ENCODE assay signal across 11 cellular contexts in the genomic region with DNA sequence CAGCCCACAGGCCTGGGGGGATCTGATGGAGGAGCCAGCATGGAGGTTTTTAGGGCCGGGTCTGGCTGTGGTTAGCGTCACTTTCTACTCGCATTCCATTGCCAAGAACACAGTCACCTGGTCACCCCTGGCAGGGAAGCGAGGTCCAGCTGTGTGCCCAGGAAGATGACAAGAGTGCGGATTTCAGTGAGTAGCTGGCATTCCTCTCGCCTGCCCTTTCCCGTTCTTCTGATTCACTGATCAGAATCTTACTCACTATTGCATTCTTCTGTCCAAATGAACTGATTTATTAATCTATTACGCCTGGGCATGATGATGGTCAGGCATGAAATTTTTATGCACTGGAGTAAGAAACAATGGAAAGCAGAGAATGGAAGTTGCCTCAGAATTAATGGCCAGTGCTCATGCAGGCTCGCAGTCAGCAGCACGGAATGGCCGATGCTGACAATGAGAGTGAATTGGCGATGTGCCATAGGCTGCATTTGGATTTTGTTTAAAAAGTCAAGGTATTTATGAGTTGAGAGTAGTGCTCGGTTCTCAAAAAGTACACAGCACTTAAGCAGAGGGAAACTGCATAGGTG.
DNase-seq lines count a peak whose midpoint lies in the region; ATAC-seq and TF ChIP-seq lines count a peak whose summit lies in the region.
"Had no signal": no experiment of that assay in that cellular context is flagged by ENCODE, and none has a peak within 500 bp of the region (broad histone marks: within the 10 kb centered on the region; RNA-seq: fewer than 3 reads in every experiment).

No MANE protein-coding gene starts in this region.

- no peak for TF ChIP-seq CTCF in KMS-11 (conservative IDR thresholded peaks at IDR 0.05; ENCODE audit: low read depth, low read length)

- peak overlapping the region in 4 of 8 donors; percentile 10 to 54 (median 34) for H3K4me3 Mint-ChIP-seq in CD4-positive, alpha-beta memory T cell
- H3K4me3 Mint-ChIP-seq in dendritic cell treated with granulocyte-macrophage colony-stimulating factor and Interleukin-4, amounts not matched to agents 40 ng/mL and 50 ng/mL, for 4 days, result no peak overlapping the region

- no peak overlapping the region for H2AK5ac ChIP-seq in mesenchymal stem cell (ENCODE audit: low read length, severe bottlenecking)

- no peaks in the 10 kb centered on the region for H3K9me3 ChIP-seq in CD4-positive, alpha-beta memory T cell (ENCODE audit: control insufficient read depth in 1 of 2, low read length in 2 of 2)
- H3K9me3 ChIP-seq in mesenchymal stem cell (ENCODE audit: control insufficient read depth, low read length), result no peaks in the 10 kb centered on the region
- H3K9me3 ChIP-seq: left lung had no signal

- H3K79me1 ChIP-seq in mesenchymal stem cell (replicated peaks; ENCODE audit: low read length, poor library complexity, severe bottlenecking), result peaks cover 30% of the 10 kb centered on the region

- no peak overlapping the region for H2BK120ac ChIP-seq in mesenchymal stem cell (ENCODE audit: low read depth, low read length)

- H2BK15ac ChIP-seq in mesenchymal stem cell (ENCODE audit: low read depth, poor library complexity, severe bottlenecking), result no peak overlapping the region

- peaks cover 0 to 2% (median 0%) of the 10 kb centered on the region in 8 donors for H3K9me3 Mint-ChIP-seq in CD4-positive, alpha-beta memory T cell
- no peaks in the 10 kb centered on the region for H3K9me3 Mint-ChIP-seq in dendritic cell treated with granulocyte-macrophage colony-stimulating factor and Interleukin-4, amounts not matched to agents 40 ng/mL and 50 ng/mL, for 4 days

- CTCF ChIA-PET in CD4-positive, alpha-beta memory T cell (lab: Charles Lee; ENCODE audit: partially characterized antibody), result no interaction called here

- H3K4me1 ChIP-seq in CD4-positive, alpha-beta memory T cell (ENCODE audit: insufficient read depth, low read length), result peaks cover 95% of the 10 kb centered on the region
- H3K4me1 ChIP-seq in KMS-11 (ENCODE audit: low read depth, poor library complexity, severe bottlenecking) (peaks cover 92% of the 10 kb centered on the region), mesenchymal stem cell (ENCODE audit: control insufficient read depth, insufficient read depth, low read depth, low read length) (peaks cover 8% of the 10 kb centered on the region)

- DNase-seq in CD4-positive, alpha-beta memory T cell, result no peak
- DNase-seq in mesenchymal stem cell, result no peak
- no peak for DNase-seq in NCI-H446 (lab: John Stamatoyannopoulos, UW)
- no peak for DNase-seq in NCI-H2196 (lab: John Stamatoyannopoulos, UW; ENCODE audit: unreplicated experiment)
- DNase-seq: left lung, WERI-Rb-1 had no signal

- POLR2A ChIA-PET in CD4-positive, alpha-beta memory T cell (lab: Charles Lee; ENCODE audit: partially characterized antibody), result interaction anchor here (2.1 to 4.8 kb wide), 2 partner anchors 20 to 57 kb away, joined by 11 to 62 read pairs; no protein-coding TSS in a partner anchor

- no peak overlapping the region for H2BK5ac ChIP-seq in mesenchymal stem cell (ENCODE audit: low read depth, low read length, poor library complexity, severe bottlenecking)

- H3K18ac ChIP-seq in mesenchymal stem cell (ENCODE audit: low read depth in 1 of 2, low read length in 2 of 2), result no peak overlapping the region

- H3K4me2 ChIP-seq in KMS-11 (peak overlapping the region; percentile 54; the same call in 1 of the 2 replicates), mesenchymal stem cell (ENCODE audit: low read length, poor library complexity, severe bottlenecking) (no peak overlapping the region)

- no peaks in the 10 kb centered on the region for H3K27me3 ChIP-seq in CD4-positive, alpha-beta memory T cell (ENCODE audit: insufficient read depth, low read length)
- H3K27me3 ChIP-seq in KMS-11 (ENCODE audit: insufficient read depth, low read depth), result no peaks in the 10 kb centered on the region
- H3K27me3 ChIP-seq in mesenchymal stem cell (ENCODE audit: control insufficient read depth in 1 of 2, insufficient read depth in 1 of 2, low read length in 2 of 2), result no peaks in the 10 kb centered on the region
- H3K27me3 ChIP-seq: left lung had no signal

- H2BK12ac ChIP-seq in mesenchymal stem cell (ENCODE audit: low read length in 2 of 2), result no peak overlapping the region

- intact Hi-C loops in CD4-positive, alpha-beta memory T cell (cut with micrococcal nuclease), result no loop called here
- intact Hi-C loops in dendritic cell treated with granulocyte-macrophage colony-stimulating factor and Interleukin-4, amounts not matched to agents 40 ng/mL and 50 ng/mL, for 4 days (cut with micrococcal nuclease), result no loop called here

- peaks cover 2 to 5% of the 10 kb centered on the region in 2 donors for H3K36me3 Mint-ChIP-seq in CD4-positive, alpha-beta memory T cell
- H3K36me3 Mint-ChIP-seq in dendritic cell treated with granulocyte-macrophage colony-stimulating factor and Interleukin-4, amounts not matched to agents 40 ng/mL and 50 ng/mL, for 4 days (ENCODE audit: low read depth), result peaks cover 39% of the 10 kb centered on the region

- no peak overlapping the region for H3K27ac ChIP-seq in CD4-positive, alpha-beta memory T cell (ENCODE audit: low read depth, low read length)
- H3K27ac ChIP-seq in KMS-11 (no peak overlapping the region), mesenchymal stem cell (ENCODE audit: low read length, poor library complexity, severe bottlenecking) (no peak overlapping the region)
- H3K27ac ChIP-seq: left lung, WERI-Rb-1 had no signal

- ATAC-seq in HG03378 (IDR thresholded peaks at IDR 0.05; ENCODE audit: unreplicated experiment) (no peak), HG02938 (IDR thresholded peaks at IDR 0.05; ENCODE audit: unreplicated experiment) (no peak)
- ATAC-seq: left lung, sciatic nerve had no signal

- peak overlapping the region; percentile 4 for H4K8ac ChIP-seq in mesenchymal stem cell (ENCODE audit: low read length)

- H3K23ac ChIP-seq in mesenchymal stem cell (ENCODE audit: low read length in 2 of 2), result no peak overlapping the region

- H4K20me1 ChIP-seq in KMS-11 (ENCODE audit: insufficient read depth), result no peaks in the 10 kb centered on the region

- H2AFZ ChIP-seq in KMS-11 (ENCODE audit: low read depth), result no peak overlapping the region
- no peak overlapping the region for H2AFZ ChIP-seq in mesenchymal stem cell (ENCODE audit: low read depth, low read length)

- H3K14ac ChIP-seq in mesenchymal stem cell (ENCODE audit: low read length in 2 of 2), result no peak overlapping the region

- peak overlapping the region; percentile 72 to 97 (median 92) for H3K27ac Mint-ChIP-seq in CD4-positive, alpha-beta memory T cell
- H3K27ac Mint-ChIP-seq in dendritic cell treated with granulocyte-macrophage colony-stimulating factor and Interleukin-4, amounts not matched to agents 40 ng/mL and 50 ng/mL, for 4 days, result peak overlapping the region; percentile 29

- 86% methylated on average over 13 of the region's 13 CpGs for WGBS in mesenchymal stem cell

- H4K91ac ChIP-seq in mesenchymal stem cell (ENCODE audit: low read length), result no peak overlapping the region

- peaks cover 87% of the 10 kb centered on the region for H3K79me2 ChIP-seq in KMS-11 (ENCODE audit: insufficient read depth, low read depth)

- no peaks in the 10 kb centered on the region for H3K36me3 ChIP-seq in CD4-positive, alpha-beta memory T cell (ENCODE audit: insufficient read depth, low read length)
- H3K36me3 ChIP-seq in KMS-11 (ENCODE audit: insufficient read depth) (no peaks in the 10 kb centered on the region), mesenchymal stem cell (ENCODE audit: control insufficient read depth in 1 of 2, insufficient read depth in 2 of 2, low read depth in 1 of 2, low read length in 2 of 2) (no peaks in the 10 kb centered on the region)
- H3K36me3 ChIP-seq: left lung, WERI-Rb-1 had no signal

- H3K4me3 ChIP-seq in CD4-positive, alpha-beta memory T cell (ENCODE audit: low read length in 2 of 2), result no peak overlapping the region
- H3K4me3 ChIP-seq in KMS-11 (IDR thresholded peaks at IDR 0.05; ENCODE audit: insufficient read depth, low read depth, low read length) (no peak overlapping the region), mesenchymal stem cell (ENCODE audit: insufficient read depth in 1 of 2, low read depth in 1 of 2, low read length in 2 of 2) (no peak overlapping the region)
- H3K4me3 ChIP-seq: left lung had no signal

- H3K4ac ChIP-seq in mesenchymal stem cell (ENCODE audit: low read depth in 1 of 2, low read length in 2 of 2), result no peak overlapping the region

- H3K4me1 Mint-ChIP-seq in CD4-positive, alpha-beta memory T cell, result peaks cover 82 to 97% (median 91%) of the 10 kb centered on the region in 4 donors
- peaks cover 66% of the 10 kb centered on the region for H3K4me1 Mint-ChIP-seq in dendritic cell treated with granulocyte-macrophage colony-stimulating factor and Interleukin-4, amounts not matched to agents 40 ng/mL and 50 ng/mL, for 4 days (ENCODE audit: low read depth)

- H3K9ac ChIP-seq in KMS-11 (no peak overlapping the region), mesenchymal stem cell (ENCODE audit: low read length) (no peak overlapping the region)

- H3K27me3 Mint-ChIP-seq in CD4-positive, alpha-beta memory T cell, result no peaks in the 10 kb centered on the region
- H3K27me3 Mint-ChIP-seq in dendritic cell treated with granulocyte-macrophage colony-stimulating factor and Interleukin-4, amounts not matched to agents 40 ng/mL and 50 ng/mL, for 4 days, result no peaks in the 10 kb centered on the region
